Comparison of ENCODE assay signal across 29 cellular contexts in the genomic region with DNA sequence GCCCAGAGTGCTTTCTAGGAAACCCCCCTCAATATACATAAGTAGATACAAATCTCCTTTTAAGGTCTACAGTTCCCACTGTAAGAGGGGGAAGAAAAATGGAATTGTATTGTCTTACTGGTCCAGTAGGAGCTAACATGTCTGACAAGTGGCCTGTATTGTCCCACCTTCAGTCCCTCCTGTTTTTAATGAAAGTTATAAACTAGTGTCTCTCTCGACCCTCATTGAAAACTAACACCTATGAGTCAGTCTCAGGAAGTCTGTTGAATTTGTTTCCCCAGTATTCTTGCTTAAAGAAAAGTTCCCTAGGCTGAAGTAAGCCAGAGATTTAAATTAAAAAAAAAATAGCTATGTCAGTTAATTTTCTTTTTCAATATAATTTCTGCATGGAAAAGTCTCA.
"Had no signal": no experiment of that assay in that cellular context is flagged by ENCODE, and none has a peak within 500 bp of the region (broad histone marks: within the 10 kb centered on the region; RNA-seq: fewer than 3 reads in every experiment).

No MANE protein-coding gene starts in this region.

- H3K27me3 ChIP-seq: hepatocyte, pancreas, suprapubic skin, tibial artery, upper lobe of right lung had no signal

- H3K27ac ChIP-seq: hepatocyte, lower lobe of right lung, pancreas, prostate gland, skin epidermis, suprapubic skin, thoracic aorta, tibial artery, upper lobe of right lung had no signal

- H3K36me3 ChIP-seq: prostate gland, thoracic aorta had no signal

- H3K9me3 ChIP-seq: lower lobe of right lung, pancreas, prostate gland, suprapubic skin, thoracic aorta, tibial artery, upper lobe of right lung had no signal

- H3K4me3 ChIP-seq: hepatocyte, lower lobe of right lung, pancreas, prostate gland, skin epidermis, suprapubic skin, thoracic aorta, tibial artery, upper lobe of right lung had no signal

- H3K4me1 ChIP-seq: lower lobe of right lung, pancreas, prostate gland, suprapubic skin, tibial artery, upper lobe of right lung had no signal

- ATAC-seq: left cardiac atrium, left lobe of liver, lower lobe of right lung, natural killer cell, pancreas, right cardiac atrium, sciatic nerve, upper lobe of right lung had no signal

- FAIRE-seq: keratinocyte, pancreas, urothelium cell line had no signal

- DNase-seq: kidney glomerular epithelial cell; left cardiac atrium; lower lobe of right lung; mammary epithelial cell; mesendoderm; naive B cell; natural killer cell; nucleus accumbens; pancreas; posterior cingulate gyrus; retina; right cardiac atrium; stimulated activated CD4-positive, alpha-beta T cell treated with anti-CD3 and anti-CD28 coated beads, Interleukin-12 subunit alpha, Interleukin-12 subunit beta, amount 100 ng/mL, for 4 hours; stimulated activated CD4-positive, alpha-beta T cell treated with anti-CD3 and anti-CD28 coated beads, Interleukin-15, amount 100 ng/mL, for 24 hours; stimulated activated CD4-positive, alpha-beta T cell treated with anti-CD3 and anti-CD28 coated beads, Interleukin-2, amount 100 ng/mL, for 24 hours; stimulated activated CD4-positive, alpha-beta T cell treated with anti-CD3 and anti-CD28 coated beads, Interleukin-4, amount 100 ng/mL, for 1 hour; stimulated activated naive CD4-positive, alpha-beta T cell; tibial artery; trophoblast cell; upper lobe of right lung had no signal
